Comparison of ENCODE assay signal across 2 cellular contexts in the genomic region with DNA sequence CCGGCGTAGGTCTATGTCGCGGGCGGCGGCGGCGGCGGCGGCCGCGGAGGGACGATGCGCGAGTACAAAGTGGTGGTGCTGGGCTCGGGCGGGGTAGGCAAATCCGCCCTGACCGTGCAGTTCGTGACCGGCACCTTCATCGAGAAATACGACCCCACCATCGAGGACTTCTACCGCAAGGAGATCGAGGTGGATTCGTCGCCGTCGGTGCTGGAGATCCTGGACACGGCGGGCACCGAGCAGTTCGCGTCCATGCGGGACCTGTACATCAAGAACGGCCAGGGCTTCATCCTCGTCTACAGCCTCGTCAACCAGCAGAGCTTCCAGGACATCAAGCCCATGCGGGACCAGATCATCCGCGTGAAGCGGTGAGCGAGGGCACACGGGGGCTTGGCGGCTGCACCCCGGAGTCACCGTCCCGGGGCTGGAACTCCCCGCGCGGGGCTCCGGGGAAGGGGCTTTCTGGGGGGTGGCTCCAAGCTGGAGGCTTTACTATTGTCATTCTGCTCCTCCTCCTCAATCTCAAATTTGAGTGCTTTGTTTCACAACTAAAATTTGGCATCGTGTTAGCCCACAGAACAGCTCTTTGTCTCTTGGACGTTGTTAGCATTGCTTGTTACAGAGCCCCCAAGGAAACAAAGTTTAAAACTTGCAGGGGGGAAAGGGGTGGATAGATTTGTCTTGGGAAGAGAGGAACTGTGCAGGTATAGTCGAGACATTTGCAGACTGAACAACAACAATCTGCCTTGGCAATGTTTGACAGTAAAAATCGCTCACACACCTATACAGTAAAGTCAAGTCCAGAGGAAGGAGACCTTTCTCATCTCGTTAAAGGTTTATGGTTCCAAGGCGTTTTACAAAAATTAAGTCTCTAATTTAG.
TF ChIP-seq lines count a peak whose summit lies in the region.

No MANE protein-coding gene starts in this region.

TF ChIP-seq in A549, 52 proteins besides CTCF, POLR2A, EP300 and RAD21 (continued from another document):
- TF ChIP-seq, protein P1, sequence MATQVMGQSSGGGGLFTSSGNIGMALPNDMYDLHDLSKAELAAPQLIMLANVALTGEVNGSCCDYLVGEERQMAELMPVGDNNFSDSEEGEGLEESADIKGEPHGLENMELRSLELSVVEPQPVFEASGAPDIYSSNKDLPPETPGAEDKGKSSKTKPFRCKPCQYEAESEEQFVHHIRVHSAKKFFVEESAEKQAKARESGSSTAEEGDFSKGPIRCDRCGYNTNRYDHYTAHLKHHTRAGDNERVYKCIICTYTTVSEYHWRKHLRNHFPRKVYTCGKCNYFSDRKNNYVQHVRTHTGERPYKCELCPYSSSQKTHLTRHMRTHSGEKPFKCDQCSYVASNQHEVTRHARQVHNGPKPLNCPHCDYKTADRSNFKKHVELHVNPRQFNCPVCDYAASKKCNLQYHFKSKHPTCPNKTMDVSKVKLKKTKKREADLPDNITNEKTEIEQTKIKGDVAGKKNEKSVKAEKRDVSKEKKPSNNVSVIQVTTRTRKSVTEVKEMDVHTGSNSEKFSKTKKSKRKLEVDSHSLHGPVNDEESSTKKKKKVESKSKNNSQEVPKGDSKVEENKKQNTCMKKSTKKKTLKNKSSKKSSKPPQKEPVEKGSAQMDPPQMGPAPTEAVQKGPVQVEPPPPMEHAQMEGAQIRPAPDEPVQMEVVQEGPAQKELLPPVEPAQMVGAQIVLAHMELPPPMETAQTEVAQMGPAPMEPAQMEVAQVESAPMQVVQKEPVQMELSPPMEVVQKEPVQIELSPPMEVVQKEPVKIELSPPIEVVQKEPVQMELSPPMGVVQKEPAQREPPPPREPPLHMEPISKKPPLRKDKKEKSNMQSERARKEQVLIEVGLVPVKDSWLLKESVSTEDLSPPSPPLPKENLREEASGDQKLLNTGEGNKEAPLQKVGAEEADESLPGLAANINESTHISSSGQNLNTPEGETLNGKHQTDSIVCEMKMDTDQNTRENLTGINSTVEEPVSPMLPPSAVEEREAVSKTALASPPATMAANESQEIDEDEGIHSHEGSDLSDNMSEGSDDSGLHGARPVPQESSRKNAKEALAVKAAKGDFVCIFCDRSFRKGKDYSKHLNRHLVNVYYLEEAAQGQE (IDR thresholded peaks at IDR 0.05) = no peak
- TF ChIP-seq BCL3 (IDR thresholded peaks at IDR 0.05) = no peak
- TF ChIP-seq ELK1 (IDR thresholded peaks at IDR 0.05; ENCODE audit: low read depth, low read length) = no peak

TF ChIP-seq in liver, 16 proteins besides CTCF, POLR2A, EP300 and RAD21 (continued from another document):
- TF ChIP-seq, protein P1 (IDR thresholded peaks at IDR 0.05) = no peak
- TF ChIP-seq NR2F2 (IDR thresholded peaks at IDR 0.05) (no peak), HNF4A (conservative IDR thresholded peaks at IDR 0.05) (no peak), SP1 (IDR thresholded peaks at IDR 0.05) (no peak), FOXA1 (IDR thresholded peaks at IDR 0.05) (no peak)
